ENCODE assay signal across 29 cellular contexts in genomic region chr2:75524276-75524911, GRCh38. TPM values are rescaled to one million over a fixed set of nuclear protein-coding genes. Genes with fewer than 3 reads are reported as not detected.
"Had no signal": no experiment of that assay in that cellular context is flagged by ENCODE, and none has a peak within 500 bp of the region (broad histone marks: within the 10 kb centered on the region; RNA-seq: fewer than 3 reads in every experiment).

No MANE protein-coding gene starts in this region.

- H3K4me3 ChIP-seq: SJCRH30, SK-N-MC had no signal

- H3K4me2 ChIP-seq: KMS-11 had no signal

- H3K27me3 ChIP-seq: brain microvascular endothelial cell had no signal

- FAIRE-seq: colon had no signal

- ATAC-seq: activated CD4-positive, CD25-positive, alpha-beta regulatory T cell treated with anti-CD3 and anti-CD28 coated beads, Interleukin-2, amount 50 U/mL, for 24 hours; T-cell; T-helper 17 cell; WTC11 had no signal

- DNase-seq: activated CD4-positive, alpha-beta memory T cell treated with anti-CD3 and anti-CD28 coated beads, Interleukin-2, amount 10 ng/mL, durations not matched to agents 7 days and 5 days; activated CD4-positive, alpha-beta T cell treated with anti-CD3 and anti-CD28 coated beads, Interleukin-2, amount 50 U/mL, for 1 hour; activated CD8-positive, alpha-beta memory T cell treated with anti-CD3 and anti-CD28 coated beads for 24 hours; activated CD8-positive, alpha-beta memory T cell treated with anti-CD3 and anti-CD28 coated beads, Interleukin-2, amount 10 ng/mL, durations not matched to agents 7 days and 5 days; activated CD8-positive, alpha-beta memory T cell treated with anti-CD3 and anti-CD28 coated beads, Interleukin-2, amount 50 U/mL, for 48 hours; activated effector memory CD4-positive, alpha-beta T cell treated with Interleukin-2 at 50 U/mL for 16 hours; activated naive CD4-positive, alpha-beta T cell treated with anti-CD3 and anti-CD28 coated beads, Interleukin-2, amount 10 ng/mL, durations not matched to agents 7 days and 5 days; activated naive CD8-positive, alpha-beta T cell treated with anti-CD3 and anti-CD28 coated beads, Interleukin-2, amount 50 U/mL, for 24 hours; anterior cingulate cortex; central memory CD4-positive, alpha-beta T cell; MM.1S; NCI-H1092 treated with DMSO at 0.1 percent for 48 hours; NCI-H1417; NCI-H187 treated with DMSO at 0.1 percent for 48 hours; NCI-H2081 treated with DMSO at 0.1 percent for 48 hours; NCI-H446 treated with DMSO at 0.1 percent for 48 hours; NCI-H524; NCI-H69; NK-92 treated with Interleukin-12 subunit alpha and Interleukin-12 subunit beta, amount 100 ng/mL, for 24 hours; Right ventricle myocardium superior; T-cell; T-helper 17 cell had no signal

- H3K4me1 ChIP-seq: SJCRH30 had no signal

- H3K9me3 ChIP-seq: SJCRH30 had no signal

- H3K36me3 ChIP-seq: SJCRH30 had no signal

- H3K9ac ChIP-seq: KMS-11 had no signal

- H3K27ac ChIP-seq: brain microvascular endothelial cell, KMS-11, SJCRH30, SK-N-MC had no signal

RNA-seq across cellular contexts. Expression of gene EVA1A, which starts 36.3 kb away (rescaled TPM):
- total RNA-seq: activated CD4-positive, alpha-beta memory T cell treated with anti-CD3 and anti-CD28 coated beads, Interleukin-2, amount 10 ng/mL, durations not matched to agents 7 days and 5 days; activated CD8-positive, alpha-beta memory T cell treated with anti-CD3 and anti-CD28 coated beads, Interleukin-2, amount 10 ng/mL, durations not matched to agents 7 days and 5 days; SJCRH30; T-helper 17 cell had no signal
